In genomic region chr9:121326130-121326838, GRCh38 we compare ENCODE assay signal across 9 cellular contexts. TPM values are rescaled to one million over a fixed set of nuclear protein-coding genes. Genes with fewer than 3 reads are reported as not detected.
DNase-seq lines count a peak whose midpoint lies in the region; ATAC-seq, FAIRE-seq and TF ChIP-seq lines count a peak whose summit lies in the region.
"Had no signal": no experiment of that assay in that cellular context is flagged by ENCODE, and none has a peak within 500 bp of the region (broad histone marks: within the 10 kb centered on the region; RNA-seq: fewer than 3 reads in every experiment).

No MANE protein-coding gene starts in this region.

- DNase-seq in HCT116 (ENCODE audit: low read depth, low spot score) (no peak), colonic mucosa (peak; percentile 62), left lung (no peak), HTR-8/SVneo (ENCODE audit: insufficient read length, low spot score) (no peak)
- DNase-seq in stimulated activated CD4-positive, alpha-beta T cell treated with anti-CD3 and anti-CD28 coated beads, Interleukin-4, amount 100 ng/mL, for 24 hours, result no peak
- DNase-seq: NCI-H2081 had no signal

- TF ChIP-seq CTCF in HCT116 (IDR thresholded peaks at IDR 0.05 in 2 of 3, conservative IDR thresholded peaks at IDR 0.05 in 1 of 3; ENCODE audit: borderline replicate concordance in 1 of 3, insufficient read depth in 1 of 3, low read depth in 2 of 3, low read length in 2 of 3) (no peak), colonic mucosa (IDR thresholded peaks at IDR 0.05) (no peak), left lung (IDR thresholded peaks at IDR 0.05) (no peak)

- no peak for TF ChIP-seq RAD21 in HCT116 (IDR thresholded peaks at IDR 0.05; ENCODE audit: low read depth)

- RAD21 ChIA-PET in HCT116 (lab: Charles Lee; ENCODE audit: low non-redundant PET in 1 of 2, low total read pairs in 2 of 2, uncharacterized antibody in 2 of 2, unreplicated experiment in 2 of 2), result no interaction called here

- CTCF ChIA-PET in HCT116 (lab: Charles Lee), result no interaction called here

- TF ChIP-seq POLR2A in HCT116 (IDR thresholded peaks at IDR 0.05; ENCODE audit: borderline replicate concordance, extremely low read depth, insufficient read depth, insufficient read length), result no peak

- no peak for FAIRE-seq in HTR-8/SVneo (lab: Jason Lieb, UNC)

- H3K36me3 ChIP-seq in HCT116 (ENCODE audit: control insufficient read depth in 1 of 2, insufficient read depth in 2 of 2, low read length in 2 of 2) (peaks cover 10 to 12% of the 10 kb centered on the region in 2 experiments; a peak in 3 of 4 replicates), colonic mucosa (peaks cover 28% of the 10 kb centered on the region), left lung (peaks cover 0 to 95% of the 10 kb centered on the region in 2 donors), stomach smooth muscle (ENCODE audit: control insufficient read depth in 2 of 2, insufficient read depth in 2 of 2, low read length in 2 of 2) (peaks cover 70 to 74% of the 10 kb centered on the region in 2 donors)

- no peaks in the 10 kb centered on the region for H3K9me2 ChIP-seq in HCT116 (ENCODE audit: insufficient read depth)

- H3K9ac ChIP-seq in HCT116 (ENCODE audit: low read length) (no peak overlapping the region), colonic mucosa (ENCODE audit: low read depth in 2 of 2, low read length in 2 of 2) (no peak overlapping the region), stomach smooth muscle (ENCODE audit: low read length in 2 of 2) (peak overlapping the region; percentile 43 to 80)

- H2AFZ ChIP-seq in HCT116 (ENCODE audit: low read depth, low read length, poor library complexity, severe bottlenecking), result no peak overlapping the region

- BruUV-seq in HCT116 (replicated peaks; lab: Mats Ljungman, UMichigan), result no TSS peak

- ATAC-seq in HCT116, result peak; percentile 43
- ATAC-seq in left lung, result peak; percentile 70
- ATAC-seq in GM18517 (IDR thresholded peaks at IDR 0.05; ENCODE audit: unreplicated experiment), result no peak
- ATAC-seq in HG02885 (IDR thresholded peaks at IDR 0.05; ENCODE audit: poor library complexity, unreplicated experiment), result no peak

- H3K27me3 ChIP-seq in HCT116 (ENCODE audit: insufficient read depth, low read length) (no peaks in the 10 kb centered on the region), colonic mucosa (no peaks in the 10 kb centered on the region), left lung (no peaks in the 10 kb centered on the region), stomach smooth muscle (ENCODE audit: control insufficient read depth in 1 of 2, insufficient read depth in 2 of 2, low read length in 2 of 2) (no peaks in the 10 kb centered on the region)

- H3K27ac ChIP-seq in HCT116 (ENCODE audit: low read depth, low read length) (no peak overlapping the region), colonic mucosa (peak overlapping the region; percentile 58), left lung (peak overlapping the region; percentile 85), stomach smooth muscle (ENCODE audit: low read length) (peak overlapping the region; percentile 99)

- H3K4me2 ChIP-seq in HCT116 (ENCODE audit: low read length), result no peak overlapping the region

- intact Hi-C loops in HCT116 (cut with micrococcal nuclease) (no loop called here), colonic mucosa (cut with DNase I) (no loop called here), left lung (cut with DNase I) (no loop called here)

- POLR2A ChIA-PET in HCT116 (lab: Charles Lee), result no interaction called here

- H3K4me1 ChIP-seq in HCT116 (ENCODE audit: control insufficient read depth in 1 of 2, insufficient read depth in 2 of 2, low read length in 2 of 2) (peaks cover 17 to 24% of the 10 kb centered on the region in 2 experiments), colonic mucosa (no peaks in the 10 kb centered on the region), left lung (peaks cover 6 to 80% of the 10 kb centered on the region in 2 donors), stomach smooth muscle (ENCODE audit: control insufficient read depth, insufficient read depth, low read length) (peaks cover 48% of the 10 kb centered on the region)

- H3K79me2 ChIP-seq in HCT116 (ENCODE audit: insufficient read depth, low read length), result no peaks in the 10 kb centered on the region

- no peaks in the 10 kb centered on the region for H4K20me1 ChIP-seq in HCT116 (ENCODE audit: insufficient read depth)

- H3K4me3 ChIP-seq in HCT116 (replicated peaks in 1 of 2; ENCODE audit: low read depth in 1 of 2, low read length in 2 of 2), result no peak overlapping the region
- no peak overlapping the region for H3K4me3 ChIP-seq in colonic mucosa
- H3K4me3 ChIP-seq in left lung, result no peak overlapping the region
- H3K4me3 ChIP-seq in stomach smooth muscle (ENCODE audit: low read length in 2 of 2), result peak overlapping the region in 1 of 2 donors; percentile 44

- H3K9me3 ChIP-seq in HCT116 (ENCODE audit: control insufficient read depth in 1 of 2, insufficient read depth in 1 of 2, low read depth in 1 of 2, low read length in 2 of 2), result no peaks in the 10 kb centered on the region
- H3K9me3 ChIP-seq in colonic mucosa, result no peaks in the 10 kb centered on the region
- no peaks in the 10 kb centered on the region for H3K9me3 ChIP-seq in left lung
- H3K9me3 ChIP-seq in stomach smooth muscle (ENCODE audit: control insufficient read depth in 2 of 2, low read length in 2 of 2), result no peaks in the 10 kb centered on the region

TF ChIP-seq in HCT116, 20 proteins besides CTCF, POLR2A, EP300 and RAD21:
- TF ChIP-seq SIN3A (IDR thresholded peaks at IDR 0.05; ENCODE audit: low read depth), result no peak
- TF ChIP-seq YY1 (IDR thresholded peaks at IDR 0.05; ENCODE audit: extremely low read depth, insufficient replicate concordance, low read depth, low read length), result no peak
- TF ChIP-seq CBX3 (IDR thresholded peaks at IDR 0.05; ENCODE audit: low read depth), result no peak
- TF ChIP-seq EZH2phosphoT487 (IDR thresholded peaks at IDR 0.05; ENCODE audit: borderline replicate concordance), result no peak
- TF ChIP-seq ZNF274 (IDR thresholded peaks at IDR 0.05; ENCODE audit: low read depth, low read length), result no peak
- TF ChIP-seq EZH2 (IDR thresholded peaks at IDR 0.05), result no peak
- no peak for TF ChIP-seq JUND (IDR thresholded peaks at IDR 0.05)
- no peak for TF ChIP-seq EGR1 (IDR thresholded peaks at IDR 0.05; ENCODE audit: low read depth)
- TF ChIP-seq ATF3 (IDR thresholded peaks at IDR 0.05), result no peak

RNA-seq across cellular contexts. Expression of gene STOM, which starts 43.8 kb away (rescaled TPM):
- total RNA-seq in HCT116 (2021; ENCODE audit: unreplicated experiment) (22.4 TPM), colonic mucosa (100 to 1,000 TPM in 1 of 2 donors, 10 to 100 TPM in 1; 58.7 to 110 TPM), left lung (100 to 1,000 TPM; 496 to 576 TPM)
- polyA plus RNA-seq in HCT116 (2012), result 13.6 and 16.1 TPM in 2 replicates

RNA-seq across cellular contexts. Expression of gene GSN, which starts 58.3 kb away (rescaled TPM):
- total RNA-seq in HCT116 (2021; ENCODE audit: unreplicated experiment) (71.3 TPM), colonic mucosa (100 to 1,000 TPM; 413 to 553 TPM), left lung (100 to 1,000 TPM; 395 to 485 TPM)
- polyA plus RNA-seq in HCT116 (2012), result 148 and 181 TPM in 2 replicates

Comparison
In these comparisons a context has a peak if more than half of its experiments do, and no peak if none do; other contexts are left out.
1. ATAC-seq: peak in HCT116 (single experiment) and left lung (single experiment); none in GM18517 (single experiment) and HG02885 (single experiment).
2. H3K9ac ChIP-seq: peak in stomach smooth muscle (2 of 2); none in HCT116 (single experiment) and colonic mucosa (0 of 2).
3. RNA of gene STOM, which starts 43.8 kb away (total RNA-seq): 496 to 576 TPM in left lung; 58.7 to 110 TPM in colonic mucosa and 22.4 TPM in HCT116 (single experiment); every median in the first group is over 4 times any median in the second.